In genomic region chr18:37222383-37223378, GRCh38 we compare ENCODE assay signal across 3 cellular contexts.
TF ChIP-seq lines count a peak whose summit lies in the region.

No MANE protein-coding gene starts in this region.

TF ChIP-seq in A549, 52 proteins besides CTCF, POLR2A, EP300 and RAD21:
- TF ChIP-seq HDAC2 (IDR thresholded peaks at IDR 0.05) (no peak), MAFK (IDR thresholded peaks at IDR 0.05; ENCODE audit: partially characterized antibody) (peak; percentile 72)

TF ChIP-seq in IMR-90, 13 proteins besides CTCF, POLR2A, EP300 and RAD21:
- TF ChIP-seq NFE2L2 (IDR thresholded peaks at IDR 0.05; ENCODE audit: low read depth, low read length) (peak; percentile 50; the same call in 1 of the 2 replicates), MAFK (IDR thresholded peaks at IDR 0.05; ENCODE audit: low read depth, low read length) (peak; percentile 42; the same call in 1 of the 2 replicates), ELK1 (IDR thresholded peaks at IDR 0.05; ENCODE audit: borderline replicate concordance, low read depth, low read length) (no peak), RCOR1 (IDR thresholded peaks at IDR 0.05; ENCODE audit: insufficient replicate concordance, low read length) (no peak), BHLHE40 (IDR thresholded peaks at IDR 0.05; ENCODE audit: low read depth, low read length) (no peak), CHD1 (IDR thresholded peaks at IDR 0.05; ENCODE audit: low read depth, low read length) (no peak), USF2 (IDR thresholded peaks at IDR 0.05; ENCODE audit: low read depth, low read length) (no peak), RFX5 (IDR thresholded peaks at IDR 0.05; ENCODE audit: low read depth, low read length) (no peak)

TF ChIP-seq in WTC11, 78 proteins besides CTCF, POLR2A, EP300 and RAD21:
- TF ChIP-seq MLX (CRISPR knock-in tag; IDR thresholded peaks at IDR 0.05), result no peak
- TF ChIP-seq GABPB1 (CRISPR knock-in tag; IDR thresholded peaks at IDR 0.05), result peak; percentile 85
TF ChIP-seq in WTC11: peak in this region for 1.
